In genomic region chr2:142983174-142983573, GRCh38 we compare ENCODE assay signal across 13 cellular contexts.
DNase-seq lines count a peak whose midpoint lies in the region; ATAC-seq and TF ChIP-seq lines count a peak whose summit lies in the region.
"Had no signal": no experiment of that assay in that cellular context is flagged by ENCODE, and none has a peak within 500 bp of the region (broad histone marks: within the 10 kb centered on the region; RNA-seq: fewer than 3 reads in every experiment).

No MANE protein-coding gene starts in this region.

- no peaks in the 10 kb centered on the region for H3K36me3 ChIP-seq in OCI-LY3 (replicated peaks; ENCODE audit: low read depth, low read length)
- H3K36me3 ChIP-seq: esophagus muscularis mucosa had no signal

- H3K4me1 ChIP-seq in OCI-LY3 (ENCODE audit: low read length) (peaks cover 30% of the 10 kb centered on the region), right cardiac atrium (ENCODE audit: control insufficient read depth, insufficient read depth, low read length) (no peaks in the 10 kb centered on the region)
- H3K4me1 ChIP-seq: esophagus muscularis mucosa had no signal

- ATAC-seq in GM18858 (IDR thresholded peaks at IDR 0.05; ENCODE audit: unreplicated experiment) (peak; percentile 79), GM21447 (IDR thresholded peaks at IDR 0.05; ENCODE audit: unreplicated experiment) (peak; percentile 80), HG03060 (IDR thresholded peaks at IDR 0.05; ENCODE audit: low read depth, unreplicated experiment) (peak; percentile 88), right cardiac atrium (no peak)
- ATAC-seq: activated T-cell treated with anti-CD3 and anti-CD28 coated beads, Interleukin-2, amount 50 U/mL, for 72 hours had no signal

- WGBS in right cardiac atrium, result 92% methylated on average over 1 of the region's 1 CpG

- H3K27me3 ChIP-seq in OCI-LY3 (ENCODE audit: low read depth, low read length), result no peaks in the 10 kb centered on the region
- H3K27me3 ChIP-seq in right cardiac atrium (ENCODE audit: control insufficient read depth, insufficient read depth), result no peaks in the 10 kb centered on the region
- H3K27me3 ChIP-seq: esophagus muscularis mucosa had no signal

- H3K9me3 ChIP-seq in OCI-LY3 (ENCODE audit: insufficient read depth, low read length), result no peaks in the 10 kb centered on the region
- no peaks in the 10 kb centered on the region for H3K9me3 ChIP-seq in right cardiac atrium (ENCODE audit: control insufficient read depth, low read length)
- H3K9me3 ChIP-seq: esophagus muscularis mucosa had no signal

- no peak overlapping the region for H3K4me3 ChIP-seq in OCI-LY3 (ENCODE audit: low read length)
- no peak overlapping the region for H3K4me3 ChIP-seq in right cardiac atrium (ENCODE audit: low read length)
- H3K4me3 ChIP-seq: esophagus muscularis mucosa had no signal

- intact Hi-C loops in right cardiac atrium (cut with DNase I), result loop anchor here in 2 of 4 donors (10.0 kb wide), 2 partner anchors 298 to 308 kb away; no protein-coding TSS in a partner anchor

- no peak overlapping the region for H2AFZ ChIP-seq in OCI-LY3 (ENCODE audit: low read depth, low read length)

- TF ChIP-seq CTCF in OCI-LY3 (IDR thresholded peaks at IDR 0.05; ENCODE audit: low read depth, low read length), result no peak

- DNase-seq in right cardiac atrium (no peak), hypothalamus (lab: John Stamatoyannopoulos, UW) (no peak), retina (no peak)
- DNase-seq in stimulated activated CD4-positive, alpha-beta T cell treated with anti-CD3 and anti-CD28 coated beads, Interleukin-2, amount 100 ng/mL, for 48 hours, result no peak
- DNase-seq: activated T-cell treated with anti-CD3 and anti-CD28 coated beads, Interleukin-2, amount 50 U/mL, for 72 hours; CD8-positive, alpha-beta memory T cell; immature natural killer cell; NCI-H1694 had no signal

- peak overlapping the region; percentile 15; the same call in 1 of the 2 replicates for H3K4me2 ChIP-seq in OCI-LY3 (ENCODE audit: low read length)

- H4K20me1 ChIP-seq in OCI-LY3 (ENCODE audit: insufficient read depth, low read length), result no peaks in the 10 kb centered on the region

- no peaks in the 10 kb centered on the region for H3K79me2 ChIP-seq in OCI-LY3 (ENCODE audit: low read length)

- no peak overlapping the region for H3K9ac ChIP-seq in OCI-LY3 (ENCODE audit: low read length)

- H3K27ac ChIP-seq in OCI-LY3 (ENCODE audit: low read length), result no peak overlapping the region
- no peak overlapping the region for H3K27ac ChIP-seq in right cardiac atrium (ENCODE audit: low read length)
- H3K27ac ChIP-seq: esophagus muscularis mucosa had no signal

Comparison
In these comparisons a context has a peak if more than half of its experiments do, and no peak if none do; other contexts are left out.
1. ATAC-seq: peak in GM18858 (single experiment), GM21447 (single experiment) and HG03060 (single experiment); none in right cardiac atrium (0 of 2).